Comparison of ENCODE assay signal across 8 cellular contexts in genomic region chr22:27990879-27991278, GRCh38.
DNase-seq lines count a peak whose midpoint lies in the region; ATAC-seq and TF ChIP-seq lines count a peak whose summit lies in the region.

No MANE protein-coding gene starts in this region.

- peaks cover 42% of the 10 kb centered on the region for H3K4me1 ChIP-seq in left ventricle myocardium inferior
- peaks cover 0 to 14% (median 7%) of the 10 kb centered on the region in 4 donors for H3K4me1 ChIP-seq in stomach
- H3K4me1 ChIP-seq in prostate gland (replicated peaks), result no peaks in the 10 kb centered on the region

- H3K36me3 Mint-ChIP-seq in activated T-helper 17 cell treated with anti-CD3 and anti-CD28 coated beads, Interleukin-2, amount 50 U/mL, for 72 hours (ENCODE audit: low read depth), result no peaks in the 10 kb centered on the region

- intact Hi-C loops in left ventricle myocardium inferior (cut with micrococcal nuclease), result no loop called here
- intact Hi-C loops in stomach (cut with DNase I; ENCODE audit: low total_unique reads), result no loop called here
- intact Hi-C loops in prostate gland (cut with DNase I), result loop anchor here (5.0 kb wide), 1 partner anchor 584 kb away; no protein-coding TSS in a partner anchor

- TF ChIP-seq EP300 in stomach (IDR thresholded peaks at IDR 0.05), result no peak

- no peak for ATAC-seq in HG03354 (IDR thresholded peaks at IDR 0.05; ENCODE audit: poor library complexity, severe bottlenecking, unreplicated experiment)
- no peak for ATAC-seq in activated T-helper 17 cell treated with anti-CD3 and anti-CD28 coated beads, Interleukin-2, amount 50 U/mL, for 72 hours (replicated peaks)

- no peak for TF ChIP-seq POLR2A in stomach (IDR thresholded peaks at IDR 0.05)
- TF ChIP-seq POLR2A in prostate gland (IDR thresholded peaks at IDR 0.05), result no peak

- H3K36me3 ChIP-seq in left ventricle myocardium inferior (peaks cover 34% of the 10 kb centered on the region), stomach (peaks cover 16 to 89% (median 69%) of the 10 kb centered on the region in 4 donors), prostate gland (no peaks in the 10 kb centered on the region)

- no peaks in the 10 kb centered on the region for H3K27me3 ChIP-seq in left ventricle myocardium inferior (ENCODE audit: low read depth)
- H3K27me3 ChIP-seq in stomach, result no peaks in the 10 kb centered on the region
- no peaks in the 10 kb centered on the region for H3K27me3 ChIP-seq in prostate gland (replicated peaks; ENCODE audit: insufficient read depth)

- H3K9me3 ChIP-seq in left ventricle myocardium inferior (replicated peaks) (no peaks in the 10 kb centered on the region), stomach (no peaks in the 10 kb centered on the region), prostate gland (no peaks in the 10 kb centered on the region)

- H3K27ac ChIP-seq in left ventricle myocardium inferior (replicated peaks) (peak overlapping the region; percentile 76), stomach (peak overlapping the region in 4 of 5 donors; percentile 27 to 69 (median 42)), prostate gland (peak overlapping the region in 1 of 2 donors; percentile 32)

- no peak overlapping the region for H3K4me3 Mint-ChIP-seq in activated T-helper 17 cell treated with anti-CD3 and anti-CD28 coated beads, Interleukin-2, amount 50 U/mL, for 72 hours

- H3K4me3 ChIP-seq in left ventricle myocardium inferior (peak overlapping the region; percentile 20), stomach (no peak overlapping the region), prostate gland (no peak overlapping the region)

- 35 to 54% (median 43%) methylated on average over 12 of the region's 12 CpGs for WGBS in stomach, 5 donors
- WGBS in prostate gland, result 45% methylated on average over 12 of the region's 12 CpGs

- TF ChIP-seq CTCF in left ventricle myocardium inferior (IDR thresholded peaks at IDR 0.05; ENCODE audit: borderline replicate concordance), result peak; percentile 70
- TF ChIP-seq CTCF in stomach (IDR thresholded peaks at IDR 0.05), result peak in 4 of 7 experiments; percentile 19 to 40 (median 32)
- TF ChIP-seq CTCF in prostate gland (IDR thresholded peaks at IDR 0.05), result peak in 2 of 4 experiments; percentile 24

- no peak overlapping the region for H3K27ac Mint-ChIP-seq in activated T-helper 17 cell treated with anti-CD3 and anti-CD28 coated beads, Interleukin-2, amount 50 U/mL, for 72 hours

- DNase-seq in activated CD8-positive, alpha-beta memory T cell treated with anti-CD3 and anti-CD28 coated beads, Interleukin-2, amount 50 U/mL, for 48 hours, result peak; percentile 32
- no peak for DNase-seq in activated CD8-positive, alpha-beta memory T cell treated with anti-CD3 and anti-CD28 coated beads for 24 hours
- DNase-seq in SW480 (ENCODE audit: low spot score), result peak; percentile 17
- peak; percentile 81 for DNase-seq in left ventricle myocardium inferior
- peak; percentile 35 for DNase-seq in stomach
- DNase-seq in prostate gland (ENCODE audit: low spot score), result no peak

- H3K27me3 Mint-ChIP-seq in activated T-helper 17 cell treated with anti-CD3 and anti-CD28 coated beads, Interleukin-2, amount 50 U/mL, for 72 hours, result no peaks in the 10 kb centered on the region

- H3K4me1 Mint-ChIP-seq in activated T-helper 17 cell treated with anti-CD3 and anti-CD28 coated beads, Interleukin-2, amount 50 U/mL, for 72 hours, result no peaks in the 10 kb centered on the region

- no peaks in the 10 kb centered on the region for H3K9me3 Mint-ChIP-seq in activated T-helper 17 cell treated with anti-CD3 and anti-CD28 coated beads, Interleukin-2, amount 50 U/mL, for 72 hours

Comparison
In these comparisons a context has a peak if more than half of its experiments do, and no peak if none do; other contexts are left out.
1. DNase-seq: peak in activated CD8-positive, alpha-beta memory T cell treated with anti-CD3 and anti-CD28 coated beads, Interleukin-2, amount 50 U/mL, for 48 hours (single experiment), SW480 (single experiment), left ventricle myocardium inferior (single experiment) and stomach (single experiment); none in activated CD8-positive, alpha-beta memory T cell treated with anti-CD3 and anti-CD28 coated beads for 24 hours (single experiment) and prostate gland (single experiment).